11 cellular contexts compared by ENCODE assay signal in genomic region chr15:89121414-89121813, GRCh38. TPM values are rescaled to one million over a fixed set of nuclear protein-coding genes. Genes with fewer than 3 reads are reported as not detected.
DNase-seq lines count a peak whose midpoint lies in the region; ATAC-seq and TF ChIP-seq lines count a peak whose summit lies in the region.
"Had no signal": no experiment of that assay in that cellular context is flagged by ENCODE, and none has a peak within 500 bp of the region (broad histone marks: within the 10 kb centered on the region; RNA-seq: fewer than 3 reads in every experiment).

No MANE protein-coding gene starts in this region.

- H3K4ac ChIP-seq in H9 (ENCODE audit: low read depth, low read length), result no peak overlapping the region

- H3K23me2 ChIP-seq in H9 (ENCODE audit: insufficient read length, low read depth, low read length, poor library complexity, severe bottlenecking), result no peaks in the 10 kb centered on the region

- H4K91ac ChIP-seq in H9 (ENCODE audit: insufficient read length, low read depth, low read length), result peak overlapping the region; percentile 41

- no CpG with 5 or more reads among the region's 3 CpGs for WGBS in H9 (ENCODE audit: extremely low coverage, insufficient read length, low lambda C conversion rate)
- WGBS in psoas muscle, 3 donors, result 57 to 75% (median 62%) methylated on average over 3 of the region's 3 CpGs

- peaks cover 8 to 88% of the 10 kb centered on the region in 2 donors for H3K36me3 ChIP-seq in psoas muscle (ENCODE audit: insufficient read depth in 1 of 2, low read depth in 1 of 2)

- no peak overlapping the region for H3T11ph ChIP-seq in H9 (ENCODE audit: low read length)

- H3K27me3 ChIP-seq in H9 (ENCODE audit: insufficient read depth, low read length) (no peaks in the 10 kb centered on the region), psoas muscle (ENCODE audit: insufficient read depth in 3 of 3, low read length in 2 of 3) (no peaks in the 10 kb centered on the region)

- no peak overlapping the region for H2BK5ac ChIP-seq in H9 (ENCODE audit: insufficient read length, low read length)

- H3K4me3 Mint-ChIP-seq in H9, result no peak overlapping the region
- no peak overlapping the region for H3K4me3 Mint-ChIP-seq in activated CD8-positive, alpha-beta T cell treated with anti-CD3 and anti-CD28 coated beads for 36 hours
- H3K4me3 Mint-ChIP-seq in activated naive CD8-positive, alpha-beta T cell treated with anti-CD3 and anti-CD28 coated beads for 36 hours, result no peak overlapping the region
- H3K4me3 Mint-ChIP-seq: dendritic cell treated with granulocyte-macrophage colony-stimulating factor and Interleukin-4, amounts not matched to agents 40 ng/mL and 50 ng/mL, for 4 days; stimulated activated memory B cell treated with anti-CD40 and anti-IgM and Interleukin-4, amounts not matched to agents 10 μg/mL and 1 μg/mL and 100 μg/mL, for 72 hours had no signal

- no peak overlapping the region for H4K5ac ChIP-seq in H9 (ENCODE audit: insufficient read length, low read depth, low read length)

- peak overlapping the region in 2 of 3 experiments; percentile 37 to 74; a peak in 3 of 7 replicates for H3K27ac Mint-ChIP-seq in H9
- H3K27ac Mint-ChIP-seq in activated CD8-positive, alpha-beta T cell treated with anti-CD3 and anti-CD28 coated beads for 36 hours, result no peak overlapping the region
- no peak overlapping the region for H3K27ac Mint-ChIP-seq in activated naive CD8-positive, alpha-beta T cell treated with anti-CD3 and anti-CD28 coated beads for 36 hours
- H3K27ac Mint-ChIP-seq: dendritic cell treated with granulocyte-macrophage colony-stimulating factor and Interleukin-4, amounts not matched to agents 40 ng/mL and 50 ng/mL, for 4 days; stimulated activated memory B cell treated with anti-CD40 and anti-IgM and Interleukin-4, amounts not matched to agents 10 μg/mL and 1 μg/mL and 100 μg/mL, for 72 hours had no signal

- no peaks in the 10 kb centered on the region for H3K9me3 Mint-ChIP-seq in H9
- H3K9me3 Mint-ChIP-seq in activated CD8-positive, alpha-beta T cell treated with anti-CD3 and anti-CD28 coated beads for 36 hours, result no peaks in the 10 kb centered on the region
- no peaks in the 10 kb centered on the region for H3K9me3 Mint-ChIP-seq in activated naive CD8-positive, alpha-beta T cell treated with anti-CD3 and anti-CD28 coated beads for 36 hours
- H3K9me3 Mint-ChIP-seq: dendritic cell treated with granulocyte-macrophage colony-stimulating factor and Interleukin-4, amounts not matched to agents 40 ng/mL and 50 ng/mL, for 4 days; stimulated activated memory B cell treated with anti-CD40 and anti-IgM and Interleukin-4, amounts not matched to agents 10 μg/mL and 1 μg/mL and 100 μg/mL, for 72 hours had no signal

- no peak overlapping the region for H3K18ac ChIP-seq in H9 (ENCODE audit: insufficient read length, low read depth, low read length)

- CTCF ChIA-PET in activated CD8-positive, alpha-beta T cell treated with anti-CD3 and anti-CD28 coated beads for 36 hours (lab: Charles Lee), result interaction anchor here (0.6 to 13.5 kb wide), 6 partner anchors 9 to 216 kb away, joined by 3 to 102 read pairs (median 7); no protein-coding TSS in a partner anchor

- ATAC-seq in esophagus mucosa (peak; percentile 89), psoas muscle (no peak)
- no peak for ATAC-seq in activated CD8-positive, alpha-beta T cell treated with anti-CD3 and anti-CD28 coated beads for 36 hours
- ATAC-seq: stimulated activated memory B cell treated with anti-CD40 and anti-IgM and Interleukin-4, amounts not matched to agents 10 μg/mL and 1 μg/mL and 100 μg/mL, for 72 hours had no signal

- H2AK5ac ChIP-seq in H9 (ENCODE audit: insufficient read length, low read length), result no peak overlapping the region

- no peak overlapping the region for H2AFZ ChIP-seq in H9 (ENCODE audit: low read length)

- H3K27me3 Mint-ChIP-seq in H9 (ENCODE audit: low read depth), result no peaks in the 10 kb centered on the region
- H3K27me3 Mint-ChIP-seq in activated CD8-positive, alpha-beta T cell treated with anti-CD3 and anti-CD28 coated beads for 36 hours, result no peaks in the 10 kb centered on the region
- no peaks in the 10 kb centered on the region for H3K27me3 Mint-ChIP-seq in activated naive CD8-positive, alpha-beta T cell treated with anti-CD3 and anti-CD28 coated beads for 36 hours
- H3K27me3 Mint-ChIP-seq: dendritic cell treated with granulocyte-macrophage colony-stimulating factor and Interleukin-4, amounts not matched to agents 40 ng/mL and 50 ng/mL, for 4 days; stimulated activated memory B cell treated with anti-CD40 and anti-IgM and Interleukin-4, amounts not matched to agents 10 μg/mL and 1 μg/mL and 100 μg/mL, for 72 hours had no signal

- 0 out of 2 replicates have a peak, but pooled peaks cover 2% of the 10 kb centered on the region for H3K4me1 ChIP-seq in H9 (ENCODE audit: insufficient read depth, low read length)
- peaks cover 52% of the 10 kb centered on the region for H3K4me1 ChIP-seq in psoas muscle

- H2BK12ac ChIP-seq in H9 (ENCODE audit: insufficient read length, low read depth, low read length), result no peak overlapping the region

- DNase-seq in H9 (no peak), NCI-H748 (lab: John Stamatoyannopoulos, UW; ENCODE audit: unreplicated experiment) (peak; percentile 72), psoas muscle (no peak), HUDEP-2 (lab: John Stamatoyannopoulos, UW; ENCODE audit: unreplicated experiment in 76 of 76) (no peak)
- no peak for DNase-seq in activated CD8-positive, alpha-beta T cell treated with anti-CD3 and anti-CD28 coated beads for 36 hours
- no peak for DNase-seq in stimulated activated CD4-positive, alpha-beta T cell treated with anti-CD3 and anti-CD28 coated beads, Interleukin-4, amount 100 ng/mL, for 4 hours
- DNase-seq in activated naive CD8-positive, alpha-beta T cell treated with anti-CD3 and anti-CD28 coated beads for 36 hours, result no peak
- DNase-seq: NCI-H226 had no signal

- no peak overlapping the region for H3K4me2 ChIP-seq in H9 (ENCODE audit: insufficient read depth, insufficient read length, low read length)

- H3K14ac ChIP-seq in H9 (ENCODE audit: insufficient read depth, low read length), result no peak overlapping the region

- peaks cover 11 to 25% of the 10 kb centered on the region in 2 experiments for H3K4me1 Mint-ChIP-seq in H9
- peaks cover 5% of the 10 kb centered on the region for H3K4me1 Mint-ChIP-seq in activated CD8-positive, alpha-beta T cell treated with anti-CD3 and anti-CD28 coated beads for 36 hours (ENCODE audit: low read depth)
- H3K4me1 Mint-ChIP-seq in activated naive CD8-positive, alpha-beta T cell treated with anti-CD3 and anti-CD28 coated beads for 36 hours, result peaks cover 3% of the 10 kb centered on the region
- H3K4me1 Mint-ChIP-seq: stimulated activated memory B cell treated with anti-CD40 and anti-IgM and Interleukin-4, amounts not matched to agents 10 μg/mL and 1 μg/mL and 100 μg/mL, for 72 hours had no signal

- no peaks in the 10 kb centered on the region for H3K79me2 ChIP-seq in H9 (ENCODE audit: insufficient read depth, low read length)

- H3K23ac ChIP-seq in H9 (ENCODE audit: insufficient read length, low read depth, low read length), result no peak overlapping the region

- no peak overlapping the region for H3K27ac ChIP-seq in H9 (ENCODE audit: insufficient read length, low read depth, low read length)
- peak overlapping the region; percentile 23 for H3K27ac ChIP-seq in psoas muscle

- no peak overlapping the region for H3K9ac ChIP-seq in H9 (ENCODE audit: extremely low read depth, insufficient read length, low read length)

- H3K4me3 ChIP-seq in psoas muscle, result no peak overlapping the region

- intact Hi-C loops in psoas muscle (cut with DNase I), result no loop called here
- intact Hi-C loops in activated CD8-positive, alpha-beta T cell treated with anti-CD3 and anti-CD28 coated beads for 36 hours (cut with micrococcal nuclease), result no loop called here

- H2BK15ac ChIP-seq in H9 (ENCODE audit: low read depth, low read length), result no peak overlapping the region

- H3K36me3 Mint-ChIP-seq in H9 (ENCODE audit: insufficient read depth in 1 of 3, low read depth in 3 of 3), result peaks cover 4 to 19% (median 16%) of the 10 kb centered on the region in 3 experiments; a peak in 5 of 7 replicates
- H3K36me3 Mint-ChIP-seq in activated CD8-positive, alpha-beta T cell treated with anti-CD3 and anti-CD28 coated beads for 36 hours (ENCODE audit: low read depth), result peaks cover 18% of the 10 kb centered on the region
- peaks cover 13% of the 10 kb centered on the region for H3K36me3 Mint-ChIP-seq in activated naive CD8-positive, alpha-beta T cell treated with anti-CD3 and anti-CD28 coated beads for 36 hours

- no peak overlapping the region for H2BK20ac ChIP-seq in H9 (ENCODE audit: low read depth, low read length, poor library complexity, severe bottlenecking)

- no peak overlapping the region for H2BK120ac ChIP-seq in H9 (ENCODE audit: low read depth, low read length, poor library complexity, severe bottlenecking)

- no peak overlapping the region for H3K56ac ChIP-seq in H9 (ENCODE audit: insufficient read length, low read depth, low read length)

- no peaks in the 10 kb centered on the region for H4K20me1 ChIP-seq in H9 (ENCODE audit: control insufficient read depth, insufficient read depth, insufficient read length)

- H4K8ac ChIP-seq in H9 (replicated peaks; ENCODE audit: insufficient read length, low read depth, low read length), result no peak overlapping the region

- no peaks in the 10 kb centered on the region for H3K79me1 ChIP-seq in H9 (ENCODE audit: insufficient read depth, low read depth, low read length, poor library complexity, severe bottlenecking)

- H3K9me3 ChIP-seq in H9 (ENCODE audit: control insufficient read depth, low read depth, low read length) (no peaks in the 10 kb centered on the region), psoas muscle (no peaks in the 10 kb centered on the region)

- TF ChIP-seq CTCF in H9 (conservative IDR thresholded peaks at IDR 0.05) (no peak), psoas muscle (IDR thresholded peaks at IDR 0.05) (no peak)
- TF ChIP-seq CTCF in activated CD8-positive, alpha-beta T cell treated with anti-CD3 and anti-CD28 coated beads for 36 hours (IDR thresholded peaks at IDR 0.05), result no peak

- POLR2A ChIA-PET in activated CD8-positive, alpha-beta T cell treated with anti-CD3 and anti-CD28 coated beads for 36 hours (lab: Charles Lee), result no interaction called here

RNA-seq across cellular contexts. Expression of gene ABHD2, which starts 33.2 kb away (rescaled TPM):
- total RNA-seq in H9 (2021), result 15.6 and 17.5 TPM in 2 replicates
- total RNA-seq in esophagus mucosa, result 49.1 TPM
- total RNA-seq in psoas muscle, result 100 to 1,000 TPM in 3 of 4 donors, 10 to 100 TPM in 1; 66.1 to 215 (median 157) TPM
- polyA plus RNA-seq in psoas muscle, result 10 to 100 TPM; 10.8 to 30.9 (median 26.7) TPM
- 10 to 100 TPM; 36.8 to 38.9 TPM for total RNA-seq in activated CD8-positive, alpha-beta T cell treated with anti-CD3 and anti-CD28 coated beads for 36 hours
- total RNA-seq in activated naive CD8-positive, alpha-beta T cell treated with anti-CD3 and anti-CD28 coated beads for 36 hours, result 10 to 100 TPM; 47.6 to 49.2 TPM

Comparison
In these comparisons a context has a peak if more than half of its experiments do, and no peak if none do; other contexts are left out.
1. H3K27ac Mint-ChIP-seq: peak in H9 (2 of 3); none in activated CD8-positive, alpha-beta T cell treated with anti-CD3 and anti-CD28 coated beads for 36 hours (single experiment) and activated naive CD8-positive, alpha-beta T cell treated with anti-CD3 and anti-CD28 coated beads for 36 hours (single experiment).